8 cellular contexts compared by ENCODE assay signal in the genomic region with DNA sequence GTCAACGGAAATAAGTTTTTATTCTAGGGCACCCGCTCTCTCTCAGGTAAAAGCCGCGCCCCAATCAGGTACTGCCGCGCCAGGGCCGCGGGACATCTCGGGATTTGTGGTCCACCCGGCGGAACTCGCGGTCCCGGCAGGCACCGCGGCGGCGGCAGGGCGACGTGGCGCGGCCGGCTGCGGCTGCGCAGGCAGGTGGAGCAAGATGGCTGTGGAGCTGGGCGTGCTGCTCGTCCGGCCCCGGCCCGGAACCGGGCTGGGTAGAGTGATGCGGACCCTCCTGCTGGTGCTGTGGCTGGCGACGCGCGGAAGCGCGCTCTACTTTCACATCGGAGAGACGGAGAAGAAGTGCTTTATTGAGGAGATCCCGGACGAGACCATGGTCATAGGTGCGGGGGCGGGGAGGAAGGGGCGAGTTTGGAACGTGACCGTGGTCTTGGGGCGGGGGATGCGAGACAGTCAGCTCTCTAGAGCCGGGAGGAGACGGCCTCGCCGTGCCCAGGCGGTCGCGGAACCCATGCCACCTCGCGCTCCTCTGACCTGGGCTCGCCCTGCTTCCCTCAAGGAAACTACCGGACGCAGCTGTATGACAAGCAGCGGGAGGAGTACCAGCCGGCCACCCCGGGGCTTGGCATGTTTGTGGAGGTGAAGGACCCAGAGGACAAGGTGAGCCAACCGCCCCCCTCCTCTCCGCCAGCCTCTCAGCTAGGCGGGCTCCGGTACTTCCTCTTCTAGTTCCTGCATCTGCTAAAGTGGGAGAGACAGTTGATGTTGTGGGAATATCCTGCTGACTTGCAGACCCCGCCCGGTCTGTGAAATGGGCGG. TPM values are rescaled to one million over a fixed set of nuclear protein-coding genes. Genes with fewer than 3 reads are reported as not detected.
DNase-seq lines count a peak whose midpoint lies in the region; ATAC-seq and TF ChIP-seq lines count a peak whose summit lies in the region.

Gene TMED9, plus strand, starts transcription at position 194 of the 825 bp plus-strand sequence. Its CDS starts 12 bp downstream, at position 206.

- POLR2A ChIA-PET in activated CD4-positive, alpha-beta T cell treated with anti-CD3 and anti-CD28 coated beads, Interleukin-2, amount 10 ng/mL, durations not matched to agents 7 days and 5 days (lab: Charles Lee) = no interaction called here

- peak within 1 kb of the TSS; percentile 97 for H3K4me3 Mint-ChIP-seq in activated CD4-positive, alpha-beta T cell treated with anti-CD3 and anti-CD28 coated beads, Interleukin-2, amount 10 ng/mL, durations not matched to agents 7 days and 5 days

- CTCF ChIA-PET in activated CD4-positive, alpha-beta T cell treated with anti-CD3 and anti-CD28 coated beads, Interleukin-2, amount 10 ng/mL, durations not matched to agents 7 days and 5 days (lab: Charles Lee) = interaction anchor here (0.8 to 2.4 kb wide), 4 partner anchors 9 to 88 kb away, joined by 3 to 13 read pairs (median 4); no protein-coding TSS in a partner anchor

- TF ChIP-seq CTCF in AG09309 (IDR thresholded peaks at IDR 0.05; ENCODE audit: control insufficient read depth, insufficient read depth, low read depth, low read length, missing control alignments) (no peak), coronary artery (IDR thresholded peaks at IDR 0.05) (no peak)

- H3K36me3 Mint-ChIP-seq in activated CD4-positive, alpha-beta T cell treated with anti-CD3 and anti-CD28 coated beads, Interleukin-2, amount 10 ng/mL, durations not matched to agents 7 days and 5 days (ENCODE audit: low read depth) = peaks cover 37% of the 10 kb centered on the region

- no peaks in the 10 kb centered on the region for H3K9me3 Mint-ChIP-seq in activated CD4-positive, alpha-beta T cell treated with anti-CD3 and anti-CD28 coated beads, Interleukin-2, amount 10 ng/mL, durations not matched to agents 7 days and 5 days

- H3K4me3 ChIP-seq in AG09309 (ENCODE audit: control insufficient read depth, low read depth, low read length) (peak within 1 kb of the TSS; percentile 94), coronary artery (peak within 1 kb of the TSS; percentile 80)

- peaks cover 26% of the 10 kb centered on the region for H3K27me3 Mint-ChIP-seq in activated CD4-positive, alpha-beta T cell treated with anti-CD3 and anti-CD28 coated beads, Interleukin-2, amount 10 ng/mL, durations not matched to agents 7 days and 5 days

- peaks cover 22% of the 10 kb centered on the region for H3K4me1 Mint-ChIP-seq in activated CD4-positive, alpha-beta T cell treated with anti-CD3 and anti-CD28 coated beads, Interleukin-2, amount 10 ng/mL, durations not matched to agents 7 days and 5 days

- ATAC-seq in GM18870 (IDR thresholded peaks at IDR 0.05; ENCODE audit: unreplicated experiment) (peak; percentile 76), HG03108 (IDR thresholded peaks at IDR 0.05; ENCODE audit: unreplicated experiment) (peak; percentile 93), left colon (peak; percentile 98)

- intact Hi-C loops in left colon (cut with DNase I, micrococcal nuclease) = no loop called here

- H3K27ac ChIP-seq in coronary artery = peak within 1 kb of the TSS; percentile 73 to 82

- peak within 1 kb of the TSS; percentile 97 for H3K27ac Mint-ChIP-seq in activated CD4-positive, alpha-beta T cell treated with anti-CD3 and anti-CD28 coated beads, Interleukin-2, amount 10 ng/mL, durations not matched to agents 7 days and 5 days

- DNase-seq in AG09309 (ENCODE audit: low read depth) (no peak), NCI-H345 treated with DMSO at 0.1 percent for 48 hours (lab: John Stamatoyannopoulos, UW; ENCODE audit: unreplicated experiment) (peak; percentile 90), coronary artery (ENCODE audit: low spot score) (peak; percentile 88), left colon (peak; percentile 86 to 91)
- DNase-seq in activated CD4-positive, alpha-beta T cell treated with anti-CD3 and anti-CD28 coated beads, Interleukin-2, amount 10 ng/mL, durations not matched to agents 7 days and 5 days = peak; percentile 89
- DNase-seq in stimulated activated CD4-positive, alpha-beta T cell treated with anti-CD3 and anti-CD28 coated beads, Interleukin-1b, Interleukin-23, amount 100 ng/mL, for 4 hours (ENCODE audit: low read depth in 2 of 2) = peak; percentile 81 to 82

RNA-seq across cellular contexts. Expression of gene TMED9, which starts in this region (rescaled TPM):
- total RNA-seq in activated CD4-positive, alpha-beta T cell treated with anti-CD3 and anti-CD28 coated beads, Interleukin-2, amount 10 ng/mL, durations not matched to agents 7 days and 5 days = 100 to 1,000 TPM in 1 of 2 experiments, 10 to 100 TPM in 1; 94.0 to 105 TPM
- 100 to 1,000 TPM; 160 to 204 TPM for total RNA-seq in left colon
